Comparison of ENCODE assay signal across 25 cellular contexts in the genomic region with DNA sequence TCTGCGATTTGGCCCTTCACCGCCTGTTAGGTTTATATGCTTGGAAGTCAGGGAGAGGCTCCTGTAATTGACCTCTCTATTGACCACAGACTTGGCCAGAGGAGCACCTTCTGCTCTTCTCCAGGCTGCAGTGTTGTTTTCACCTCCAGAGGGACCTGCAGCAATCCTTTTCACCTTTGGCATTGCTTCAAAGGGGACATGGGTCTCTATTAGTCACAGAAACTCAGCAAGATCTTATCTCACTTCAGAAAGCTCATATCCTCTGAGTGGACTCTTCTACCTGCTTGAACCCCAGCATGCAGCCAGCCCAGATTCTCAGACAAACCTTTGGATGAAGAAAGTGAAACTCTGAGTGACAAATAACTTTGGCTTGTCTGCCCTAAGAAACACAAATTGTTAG.
"Had no signal": no experiment of that assay in that cellular context is flagged by ENCODE, and none has a peak within 500 bp of the region (broad histone marks: within the 10 kb centered on the region; RNA-seq: fewer than 3 reads in every experiment).

No MANE protein-coding gene starts in this region.

- H3K27ac ChIP-seq: breast epithelium, esophagus squamous epithelium, heart right ventricle, pancreas, prostate gland, skin epidermis, thyroid gland, upper lobe of right lung, WERI-Rb-1 had no signal

- H3K36me3 ChIP-seq: breast epithelium, esophagus squamous epithelium, heart right ventricle, pancreas, prostate gland, thyroid gland, upper lobe of right lung, WERI-Rb-1 had no signal

- H3K4me1 ChIP-seq: breast epithelium, esophagus squamous epithelium, heart right ventricle, pancreas, prostate gland, upper lobe of right lung had no signal

- H3K4me3 ChIP-seq: breast epithelium, esophagus squamous epithelium, heart right ventricle, pancreas, prostate gland, skin epidermis, thyroid gland, upper lobe of right lung had no signal

- H3K27me3 ChIP-seq: breast epithelium, esophagus squamous epithelium, heart right ventricle, pancreas, thyroid gland, upper lobe of right lung had no signal

- DNase-seq: activated CD4-positive, alpha-beta memory T cell treated with anti-CD3 and anti-CD28 coated beads, Interleukin-2, amount 10 ng/mL, durations not matched to agents 7 days and 5 days; activated CD4-positive, alpha-beta T cell treated with anti-CD3 and anti-CD28 coated beads, Interleukin-2, amount 10 ng/mL, durations not matched to agents 24 days and 14 days; activated CD4-positive, CD25-positive, alpha-beta regulatory T cell treated with anti-CD3 and anti-CD28 coated beads, Interleukin-2, amount 50 U/mL, for 72 hours; activated naive CD8-positive, alpha-beta T cell treated with anti-CD3 and anti-CD28 coated beads, Interleukin-2, amount 50 U/mL, for 24 hours; activated T-cell treated with anti-CD3 and anti-CD28 coated beads, Interleukin-2, amount 50 U/mL, for 4 hours; central memory CD4-positive, alpha-beta T cell; esophagus squamous epithelium; foreskin melanocyte; heart right ventricle; naive thymus-derived CD8-positive, alpha-beta T cell; nucleus accumbens; pancreas; retina; stimulated activated CD4-positive, alpha-beta T cell treated with anti-CD3 and anti-CD28 coated beads, Interleukin-4, amount 100 ng/mL, for 24 hours; substantia nigra; T1000; thyroid gland; upper lobe of right lung; WERI-Rb-1 had no signal

- ATAC-seq: activated naive CD8-positive, alpha-beta T cell treated with anti-CD3 and anti-CD28 coated beads, Interleukin-2, amount 50 U/mL, for 24 hours; activated T-cell treated with anti-CD3 and anti-CD28 coated beads, Interleukin-2, amount 50 U/mL, for 4 hours; activated T-helper 17 cell treated with anti-CD3 and anti-CD28 coated beads, Interleukin-2, amount 50 U/mL, for 72 hours; heart right ventricle; naive thymus-derived CD8-positive, alpha-beta T cell; pancreas; sciatic nerve; stimulated activated effector memory CD8-positive, alpha-beta T cell treated with anti-CD3 and anti-CD28 coated beads, Interleukin-12 subunit alpha, Interleukin-12 subunit beta, amount 100 ng/mL, for 72 hours; upper lobe of right lung had no signal
